ENCODE assay signal across 9 cellular contexts in genomic region chr12:12384601-12385321, GRCh38. TPM values are rescaled to one million over a fixed set of nuclear protein-coding genes. Genes with fewer than 3 reads are reported as not detected.
DNase-seq lines count a peak whose midpoint lies in the region; ATAC-seq and TF ChIP-seq lines count a peak whose summit lies in the region.
"Had no signal": no experiment of that assay in that cellular context is flagged by ENCODE, and none has a peak within 500 bp of the region (broad histone marks: within the 10 kb centered on the region; RNA-seq: fewer than 3 reads in every experiment).

No MANE protein-coding gene starts in this region.

- H4K20me1 ChIP-seq in OCI-LY7 (ENCODE audit: insufficient read depth, low read length), result no peaks in the 10 kb centered on the region

- H3K27ac ChIP-seq in HEK293 (ENCODE audit: extremely low read depth, low read depth, low read length) (no peak overlapping the region), spleen (peak overlapping the region in 5 of 8 donors; percentile 19 to 57 (median 46)), OCI-LY7 (ENCODE audit: low read depth, low read length, poor library complexity, severe bottlenecking) (no peak overlapping the region)

- no peak overlapping the region for H3K4me2 ChIP-seq in OCI-LY7 (ENCODE audit: low read length)

- BruUV-seq in OCI-LY7 (replicated peaks; lab: Mats Ljungman, UMichigan), result no TSS peak

- TF ChIP-seq CTCF in HEK293 (tag by site-specific recombination; IDR thresholded peaks at IDR 0.05) (no peak), spleen (IDR thresholded peaks at IDR 0.05 in 8 of 11, conservative IDR thresholded peaks at IDR 0.05 in 3 of 11) (no peak), OCI-LY7 (conservative IDR thresholded peaks at IDR 0.05; ENCODE audit: low read length) (no peak)

- H3K9me3 Mint-ChIP-seq in activated CD4-positive, alpha-beta T cell treated with anti-CD3 and anti-CD28 coated beads, Interleukin-2, amount 10 ng/mL, durations not matched to agents 7 days and 5 days, result peaks cover 19% of the 10 kb centered on the region

- no peaks in the 10 kb centered on the region for H3K27me3 ChIP-seq in spleen (replicated peaks in 1 of 7)

- no peak for ATAC-seq in left ventricle myocardium superior
- ATAC-seq: esophagus mucosa had no signal

- H3K27me3 Mint-ChIP-seq in activated CD4-positive, alpha-beta T cell treated with anti-CD3 and anti-CD28 coated beads, Interleukin-2, amount 10 ng/mL, durations not matched to agents 7 days and 5 days, result no peaks in the 10 kb centered on the region

- no peak overlapping the region for H3K4me3 ChIP-seq in HEK293 (ENCODE audit: low read depth, low read length)
- H3K4me3 ChIP-seq in spleen, result no peak overlapping the region
- no peak overlapping the region for H3K4me3 ChIP-seq in OCI-LY7 (ENCODE audit: low read depth, low read length, poor library complexity, severe bottlenecking)

- 59 to 72% (median 63%) methylated on average over 6 of the region's 6 CpGs for WGBS in spleen, 5 donors

- H3K36me3 Mint-ChIP-seq in activated CD4-positive, alpha-beta T cell treated with anti-CD3 and anti-CD28 coated beads, Interleukin-2, amount 10 ng/mL, durations not matched to agents 7 days and 5 days (ENCODE audit: low read depth), result peaks cover 54% of the 10 kb centered on the region

- H2AFZ ChIP-seq in OCI-LY7 (ENCODE audit: low read length), result no peak overlapping the region

- no peaks in the 10 kb centered on the region for H3K9me3 ChIP-seq in HEK293 (ENCODE audit: control insufficient read depth, insufficient read depth, low read depth, low read length)
- H3K9me3 ChIP-seq in spleen, result no peaks in the 10 kb centered on the region
- no peaks in the 10 kb centered on the region for H3K9me3 ChIP-seq in OCI-LY7 (ENCODE audit: low read length)

- no peaks in the 10 kb centered on the region for H3K36me3 ChIP-seq in HEK293 (ENCODE audit: control insufficient read depth in 2 of 2, insufficient read depth in 1 of 2, low read length in 2 of 2)
- peaks cover 0 to 21% (median 0%) of the 10 kb centered on the region in 6 donors for H3K36me3 ChIP-seq in spleen
- H3K36me3 ChIP-seq in OCI-LY7 (ENCODE audit: insufficient read depth, low read length), result peaks cover 20% of the 10 kb centered on the region; the same call in 1 of the 2 replicates

- CTCF ChIA-PET in HEK293 (lab: Yijun Ruan, JAX), result interaction anchor here (0.6 to 1.4 kb wide), 3 partner anchors 13 to 271 kb away, joined by 3 to 8 read pairs (median 3); no protein-coding TSS in a partner anchor
- CTCF ChIA-PET in activated CD4-positive, alpha-beta T cell treated with anti-CD3 and anti-CD28 coated beads, Interleukin-2, amount 10 ng/mL, durations not matched to agents 7 days and 5 days (lab: Charles Lee), result interaction anchor here (0.6 to 2.0 kb wide), 10 partner anchors 9 to 204 kb away, joined by 3 to 8 read pairs (median 4); no protein-coding TSS in a partner anchor
- CTCF ChIA-PET in OCI-LY7 (lab: Charles Lee; ENCODE audit: unreplicated experiment), result no interaction called here

- TF ChIP-seq POLR2A in erythroblast (IDR thresholded peaks at IDR 0.05; ENCODE audit: low read length), result no peak
- no peak for TF ChIP-seq POLR2A in spleen (IDR thresholded peaks at IDR 0.05)

- peak; percentile 82 for DNase-seq in activated CD4-positive, alpha-beta T cell treated with anti-CD3 and anti-CD28 coated beads, Interleukin-2, amount 10 ng/mL, durations not matched to agents 7 days and 5 days
- peak; percentile 34 to 54 for DNase-seq in erythroblast (lab: John Stamatoyannopoulos, UW)
- DNase-seq in spleen, result no peak
- no peak for DNase-seq in inferior parietal cortex (ENCODE audit: extremely low spot score)
- DNase-seq in ecto neural progenitor cell (ENCODE audit: low spot score), result no peak
- DNase-seq in left ventricle myocardium superior, result no peak
- DNase-seq in OCI-LY7 (ENCODE audit: low spot score), result no peak

- H3K4me1 ChIP-seq in HEK293 (ENCODE audit: control insufficient read depth, insufficient read depth, low read length) (0 out of 2 replicates have a peak, but pooled peaks cover 2% of the 10 kb centered on the region), spleen (peaks cover 0 to 67% (median 16%) of the 10 kb centered on the region in 6 donors), OCI-LY7 (ENCODE audit: insufficient read depth, low read length, poor library complexity, severe bottlenecking) (no peaks in the 10 kb centered on the region)

- no peaks in the 10 kb centered on the region for H3K9me2 ChIP-seq in OCI-LY7 (ENCODE audit: insufficient read depth, low read length)

- H3K27ac Mint-ChIP-seq in activated CD4-positive, alpha-beta T cell treated with anti-CD3 and anti-CD28 coated beads, Interleukin-2, amount 10 ng/mL, durations not matched to agents 7 days and 5 days, result peak overlapping the region; percentile 91

- POLR2A ChIA-PET in HEK293 (lab: Yijun Ruan, JAX) (interaction anchor here (0.6 to 0.9 kb wide), 2 partner anchors 27 to 33 kb away, joined by 3 read pairs; no protein-coding TSS in a partner anchor), OCI-LY7 (lab: Charles Lee) (no interaction called here)
- POLR2A ChIA-PET in activated CD4-positive, alpha-beta T cell treated with anti-CD3 and anti-CD28 coated beads, Interleukin-2, amount 10 ng/mL, durations not matched to agents 7 days and 5 days (lab: Charles Lee), result interaction anchor here (1.0 kb wide), 1 partner anchor 17 kb away, joined by 4 read pairs; no protein-coding TSS in a partner anchor

- H3K4me1 Mint-ChIP-seq in activated CD4-positive, alpha-beta T cell treated with anti-CD3 and anti-CD28 coated beads, Interleukin-2, amount 10 ng/mL, durations not matched to agents 7 days and 5 days, result peaks cover 67% of the 10 kb centered on the region

- H3K79me2 ChIP-seq in OCI-LY7 (ENCODE audit: insufficient read depth, low read depth, low read length), result no peaks in the 10 kb centered on the region

- H3K4me3 Mint-ChIP-seq in activated CD4-positive, alpha-beta T cell treated with anti-CD3 and anti-CD28 coated beads, Interleukin-2, amount 10 ng/mL, durations not matched to agents 7 days and 5 days, result peak overlapping the region; percentile 15

- intact Hi-C loops in spleen (cut with DNase I; ENCODE audit: low total_unique reads), result no loop called here
- intact Hi-C loops in left ventricle myocardium superior (cut with micrococcal nuclease), result no loop called here
- intact Hi-C loops in OCI-LY7 (cut with micrococcal nuclease; ENCODE audit: unreplicated experiment), result no loop called here

TF ChIP-seq in HEK293, 187 proteins besides CTCF, POLR2A, EP300 and RAD21 (continues in another document):
- TF ChIP-seq GLIS1 (tag by site-specific recombination; IDR thresholded peaks at IDR 0.05) (peak; percentile 53), HOXD13 (CRISPR knock-in tag; IDR thresholded peaks at IDR 0.05; ENCODE audit: borderline replicate concordance) (no peak), ZNF146 (tag by site-specific recombination; IDR thresholded peaks at IDR 0.05) (no peak), ZNF513 (tag by site-specific recombination; IDR thresholded peaks at IDR 0.05) (no peak), ZBTB49 (tag by site-specific recombination; IDR thresholded peaks at IDR 0.05; ENCODE audit: low read depth) (no peak)

RNA-seq across cellular contexts. Expression of gene BORCS5, which starts 27.9 kb away (rescaled TPM):
- 10 to 100 TPM; 25.7 to 28.4 TPM for total RNA-seq in activated CD4-positive, alpha-beta T cell treated with anti-CD3 and anti-CD28 coated beads, Interleukin-2, amount 10 ng/mL, durations not matched to agents 7 days and 5 days
- 10 to 100 TPM; 14.0 to 25.9 (median 18.6) TPM for total RNA-seq in spleen
- polyA plus RNA-seq in spleen, result 1 to 10 TPM; 3.3 to 5.4 (median 3.6) TPM
- 9.3 TPM for total RNA-seq in left ventricle myocardium superior
- 9.6 and 10.4 TPM in 2 replicates for total RNA-seq in OCI-LY7 (2014; rRNA removed; shearing (Covaris generic))
- 22.9 and 25.3 TPM in 2 replicates for total RNA-seq in OCI-LY7 (2022)

RNA-seq across cellular contexts. Expression of gene MANSC1, which starts 34.7 kb away (rescaled TPM):
- total RNA-seq in activated CD4-positive, alpha-beta T cell treated with anti-CD3 and anti-CD28 coated beads, Interleukin-2, amount 10 ng/mL, durations not matched to agents 7 days and 5 days, result under 1 TPM; 0.25 to 0.27 TPM
- 10 to 100 TPM in 6 of 7 donors, 1 to 10 TPM in 1; 9.6 to 25.7 (median 17.9) TPM for total RNA-seq in spleen
- polyA plus RNA-seq in spleen, result 1 to 10 TPM; 1.8 to 5.9 (median 2.6) TPM
- total RNA-seq in left ventricle myocardium superior, result 8.4 TPM
- not detected in 2 replicates for total RNA-seq in OCI-LY7 (2014; rRNA removed; shearing (Covaris generic))
- 0.17 TPM in 1 of 2 replicates, not detected in the other for total RNA-seq in OCI-LY7 (2022)

Comparison
In these comparisons a context has a peak if more than half of its experiments do, and no peak if none do; other contexts are left out.
1. H3K27ac ChIP-seq: peak in spleen (5 of 8); none in HEK293 (single experiment) and OCI-LY7 (single experiment).
2. DNase-seq: peak in activated CD4-positive, alpha-beta T cell treated with anti-CD3 and anti-CD28 coated beads, Interleukin-2, amount 10 ng/mL, durations not matched to agents 7 days and 5 days (single experiment) and erythroblast (2 of 2); none in spleen (single experiment), inferior parietal cortex (single experiment), ecto neural progenitor cell (single experiment), left ventricle myocardium superior (single experiment) and OCI-LY7 (single experiment).